In genomic region chr12:76460807-76461206, GRCh38 we compare ENCODE assay signal across 25 cellular contexts.
A peak's percentile ranks its signal among the peaks of the same experiment; 100 is the strongest.
DNase-seq lines count a peak whose midpoint lies in the region; ATAC-seq, FAIRE-seq and TF ChIP-seq lines count a peak whose summit lies in the region.
"Had no signal": no experiment of that assay in that cellular context is flagged by ENCODE, and none has a peak within 500 bp of the region (broad histone marks: within the 10 kb centered on the region; RNA-seq: fewer than 3 reads in every experiment).

No MANE protein-coding gene starts in this region.

- intact Hi-C loops in K562 (cut with micrococcal nuclease): no loop called here

- no peaks in the 10 kb centered on the region; the same call in 1 of the 2 replicates for H4K20me1 ChIP-seq in K562 (replicated peaks; ENCODE audit: control insufficient read depth, insufficient read depth, low read length)

- peak overlapping the region in 1 of 4 donors; percentile 31 for H3K4me3 Mint-ChIP-seq in CD4-positive, CD25-positive, alpha-beta regulatory T cell
- H3K4me3 Mint-ChIP-seq in nephron progenitor cell: no peak overlapping the region
- H3K4me3 Mint-ChIP-seq: T-helper 1 cell treated with Interleukin-12 subunit alpha and Interleukin-12 subunit beta and Interleukin-4 antibody, amounts not matched to agents 30 μg/mL and 1 μg/mL, for 36 hours; type B pancreatic cell had no signal

- H3K27ac Mint-ChIP-seq in CD4-positive, CD25-positive, alpha-beta regulatory T cell: peak overlapping the region in 2 of 3 donors; percentile 75 to 85
- H3K27ac Mint-ChIP-seq in nephron progenitor cell: peak overlapping the region; percentile 51
- H3K27ac Mint-ChIP-seq: T-helper 1 cell treated with Interleukin-12 subunit alpha and Interleukin-12 subunit beta and Interleukin-4 antibody, amounts not matched to agents 30 μg/mL and 1 μg/mL, for 36 hours; type B pancreatic cell had no signal

- no peak overlapping the region for H3K4me3 ChIP-seq in CD4-positive, CD25-positive, alpha-beta regulatory T cell (ENCODE audit: low read depth, low read length)
- no peak overlapping the region for H3K4me3 ChIP-seq in K562
- H3K4me3 ChIP-seq: HAP-1, SJSA1 had no signal

- no peak for TF ChIP-seq CTCF in K562 (IDR thresholded peaks at IDR 0.05 in 2 of 3, conservative IDR thresholded peaks at IDR 0.05 in 1 of 3; ENCODE audit: insufficient read depth in 2 of 3, low read depth in 1 of 3, low read length in 3 of 3)
- TF ChIP-seq CTCF in nephron progenitor cell (IDR thresholded peaks at IDR 0.05): no peak

- peaks cover 10% of the 10 kb centered on the region for H3K36me3 Mint-ChIP-seq in CD4-positive, CD25-positive, alpha-beta regulatory T cell
- H3K36me3 Mint-ChIP-seq in nephron progenitor cell (ENCODE audit: low read depth): no peaks in the 10 kb centered on the region
- H3K36me3 Mint-ChIP-seq: type B pancreatic cell had no signal

- H3K9me3 ChIP-seq in CD4-positive, CD25-positive, alpha-beta regulatory T cell (ENCODE audit: control insufficient read depth in 2 of 2, low read length in 2 of 2): no peaks in the 10 kb centered on the region
- no peaks in the 10 kb centered on the region for H3K9me3 ChIP-seq in K562 (replicated peaks; ENCODE audit: control insufficient read depth, insufficient read depth, low read depth, low read length)
- H3K9me3 ChIP-seq: HAP-1, SJSA1 had no signal

- BruUV-seq in K562 (replicated peaks; lab: Mats Ljungman, UMichigan): no TSS peak

- peaks cover 26% of the 10 kb centered on the region for H3K4me1 ChIP-seq in CD4-positive, CD25-positive, alpha-beta regulatory T cell (ENCODE audit: control insufficient read depth, insufficient read depth, low read length, poor library complexity, severe bottlenecking)
- H3K4me1 ChIP-seq in K562 (replicated peaks in 1 of 2; ENCODE audit: control insufficient read depth in 2 of 2, insufficient read depth in 2 of 2, low read length in 2 of 2): no peaks in the 10 kb centered on the region
- H3K4me1 ChIP-seq: parathyroid adenoma, SJSA1 had no signal

- no peak overlapping the region for H3K4me2 ChIP-seq in K562 (ENCODE audit: insufficient read depth, low read length)

- CTCF ChIA-PET in K562 (lab: Yijun Ruan, JAX; ENCODE audit: low intra/inter-chr PET ratio): no interaction called here

- no peak for ATAC-seq in CD4-positive, CD25-positive, alpha-beta regulatory T cell (ENCODE audit: low read depth in 2 of 2)
- no peak for ATAC-seq in K562
- ATAC-seq in GM21515 (IDR thresholded peaks at IDR 0.05; ENCODE audit: unreplicated experiment): no peak
- ATAC-seq: left ventricle myocardium superior had no signal

- peaks cover 9% of the 10 kb centered on the region for H3K79me2 ChIP-seq in K562 (ENCODE audit: control insufficient read depth, insufficient read depth, low read length)
- H3K79me2 ChIP-seq: parathyroid adenoma had no signal

- in situ Hi-C loops in K562 (cut with MboI): no loop called here

- TF ChIP-seq EP300 in K562 (IDR thresholded peaks at IDR 0.05; ENCODE audit: low read length): no peak

- no peaks in the 10 kb centered on the region for H3K27me3 ChIP-seq in CD4-positive, CD25-positive, alpha-beta regulatory T cell (ENCODE audit: control insufficient read depth, insufficient read depth, low read length)
- no peaks in the 10 kb centered on the region for H3K27me3 ChIP-seq in K562 (ENCODE audit: control insufficient read depth in 2 of 2, insufficient read depth in 2 of 2, low read length in 2 of 2)
- H3K27me3 ChIP-seq: SJSA1 had no signal

- no peak for TF ChIP-seq POLR2A in K562 (conservative IDR thresholded peaks at IDR 0.05)

- H3K9me3 Mint-ChIP-seq in CD4-positive, CD25-positive, alpha-beta regulatory T cell: peaks cover 0 to 1% (median 0%) of the 10 kb centered on the region in 7 donors
- no peaks in the 10 kb centered on the region for H3K9me3 Mint-ChIP-seq in nephron progenitor cell
- H3K9me3 Mint-ChIP-seq: T-helper 1 cell treated with Interleukin-12 subunit alpha and Interleukin-12 subunit beta and Interleukin-4 antibody, amounts not matched to agents 30 μg/mL and 1 μg/mL, for 36 hours; type B pancreatic cell had no signal

- FAIRE-seq in K562 (lab: Jason Lieb, UNC) (peak; percentile 66), HTR-8/SVneo (lab: Jason Lieb, UNC) (no peak)
- FAIRE-seq: colon, keratinocyte had no signal

- no peak overlapping the region for H3K9ac ChIP-seq in K562 (ENCODE audit: insufficient read depth in 1 of 2, low read depth in 2 of 2, low read length in 2 of 2)
- H3K9ac ChIP-seq: parathyroid adenoma had no signal

- no peak for TF ChIP-seq RAD21 in K562 (CRISPR knock-in tag; conservative IDR thresholded peaks at IDR 0.05 in 1 of 2, IDR thresholded peaks at IDR 0.05 in 1 of 2)

- H3K9me1 ChIP-seq in K562 (ENCODE audit: control insufficient read depth, insufficient read depth, low read length): no peaks in the 10 kb centered on the region

- POLR2A ChIA-PET in K562 (lab: Yijun Ruan, JAX): no interaction called here

- H3K27ac ChIP-seq in CD4-positive, CD25-positive, alpha-beta regulatory T cell (ENCODE audit: insufficient read depth, low read length, poor library complexity, severe bottlenecking): no peak overlapping the region
- no peak overlapping the region for H3K27ac ChIP-seq in K562 (ENCODE audit: extremely low read depth, low read depth, low read length)
- H3K27ac ChIP-seq: epithelial cell of prostate, parathyroid adenoma, SJSA1 had no signal

- H3K27me3 Mint-ChIP-seq in CD4-positive, CD25-positive, alpha-beta regulatory T cell: no peaks in the 10 kb centered on the region
- no peaks in the 10 kb centered on the region for H3K27me3 Mint-ChIP-seq in nephron progenitor cell (ENCODE audit: low read depth, poor library complexity)
- H3K27me3 Mint-ChIP-seq: type B pancreatic cell had no signal

- peaks cover 22 to 67% (median 50%) of the 10 kb centered on the region in 4 donors for H3K4me1 Mint-ChIP-seq in CD4-positive, CD25-positive, alpha-beta regulatory T cell
- peaks cover 17% of the 10 kb centered on the region for H3K4me1 Mint-ChIP-seq in nephron progenitor cell

- no peak for DNase-seq in CD4-positive, CD25-positive, alpha-beta regulatory T cell
- peak; percentile 50 for DNase-seq in DMS79 treated with DMSO at 0.1 percent for 48 hours (lab: John Stamatoyannopoulos, UW)
- DNase-seq in K562 (ENCODE audit: extremely low read depth in 1 of 4, low spot score in 3 of 4): no peak
- no peak for DNase-seq in nephron progenitor cell
- no peak for DNase-seq in NCI-H187 (lab: John Stamatoyannopoulos, UW)
- DNase-seq in HTR-8/SVneo (ENCODE audit: insufficient read length, low spot score): no peak
- DNase-seq: activated naive CD4-positive, alpha-beta T cell; activated T-cell treated with anti-CD3 and anti-CD28 coated beads, Interleukin-2, amount 50 U/mL, for 48 hours; amygdala; DMS 273 treated with DMSO at 0.1 percent for 48 hours; effector CD4-positive, alpha-beta T cell; KG1; left ventricle myocardium superior; NCI-H1436; NCI-H774; stimulated activated CD4-positive, alpha-beta T cell treated with anti-CD3 and anti-CD28 coated beads, Interleukin-2, amount 100 ng/mL, for 24 hours had no signal

- no peaks in the 10 kb centered on the region for H3K36me3 ChIP-seq in CD4-positive, CD25-positive, alpha-beta regulatory T cell (ENCODE audit: control insufficient read depth, insufficient read depth, low read length)
- H3K36me3 ChIP-seq in K562 (ENCODE audit: control insufficient read depth, insufficient read depth, low read length): no peaks in the 10 kb centered on the region
- H3K36me3 ChIP-seq: HAP-1, SJSA1 had no signal

- no peak overlapping the region for H2AFZ ChIP-seq in K562 (ENCODE audit: low read depth, low read length)
- H2AFZ ChIP-seq: parathyroid adenoma had no signal

TF ChIP-seq in K562, 482 proteins besides CTCF, POLR2A, EP300 and RAD21:
- no peak for TF ChIP-seq ZNF589 (CRISPR knock-in tag; IDR thresholded peaks at IDR 0.05; ENCODE audit: low read depth)
- TF ChIP-seq ZBTB34 (CRISPR knock-in tag; IDR thresholded peaks at IDR 0.05): no peak
- no peak for TF ChIP-seq PREB (CRISPR knock-in tag; IDR thresholded peaks at IDR 0.05)
